In the genomic region with DNA sequence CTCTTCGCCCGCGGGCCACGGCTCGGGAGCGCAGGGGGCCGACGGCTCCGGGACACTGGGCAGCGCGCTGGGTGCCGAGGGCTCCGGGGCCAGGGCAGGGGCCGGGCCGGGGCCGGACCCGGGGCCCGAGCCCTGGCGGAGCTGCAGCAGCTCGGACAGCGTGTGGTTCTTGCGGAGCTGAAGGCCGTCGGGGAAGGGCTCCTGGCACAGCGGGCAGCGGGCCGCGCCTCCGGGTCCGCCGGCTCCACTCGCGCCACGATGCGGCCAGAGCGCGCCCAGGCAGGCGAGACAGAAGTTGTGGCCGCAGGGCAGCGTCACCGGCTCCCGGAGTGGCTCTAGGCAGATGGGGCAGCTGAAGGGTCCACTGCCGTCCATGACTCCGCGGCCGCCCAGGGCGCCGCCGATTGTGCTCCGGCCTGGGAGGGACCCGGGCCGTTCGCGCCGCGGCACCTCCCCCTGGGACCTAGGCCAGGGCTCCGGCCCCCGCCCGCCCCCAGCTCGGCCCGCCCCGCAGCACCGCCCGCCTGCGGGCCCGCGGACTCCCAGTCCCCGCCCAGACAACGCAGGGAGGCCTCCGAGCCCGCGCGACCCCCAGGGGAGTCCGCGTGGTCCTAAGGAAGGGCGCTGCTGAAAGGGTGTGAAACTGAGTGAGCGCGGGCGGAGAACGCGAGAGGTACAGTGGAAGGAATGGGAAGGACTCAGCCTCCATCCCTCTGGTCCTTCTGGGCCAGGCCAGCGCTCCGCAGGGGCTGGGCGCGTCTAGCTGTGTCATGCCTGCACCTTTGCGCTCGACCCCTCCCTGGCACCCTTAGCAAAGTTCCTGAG, we compare ENCODE assay signal across 1 cellular context.
TF ChIP-seq lines count a peak whose summit lies in the region.

Gene TRIM47 (minus strand): TSS at position 408 of the 825 bp plus-strand sequence. CDS start 33 bp downstream, at position 375.

TF ChIP-seq in HepG2, 621 proteins besides CTCF, POLR2A, EP300 and RAD21 (continued from another document and continues in another):
- TF ChIP-seq, protein P1, sequence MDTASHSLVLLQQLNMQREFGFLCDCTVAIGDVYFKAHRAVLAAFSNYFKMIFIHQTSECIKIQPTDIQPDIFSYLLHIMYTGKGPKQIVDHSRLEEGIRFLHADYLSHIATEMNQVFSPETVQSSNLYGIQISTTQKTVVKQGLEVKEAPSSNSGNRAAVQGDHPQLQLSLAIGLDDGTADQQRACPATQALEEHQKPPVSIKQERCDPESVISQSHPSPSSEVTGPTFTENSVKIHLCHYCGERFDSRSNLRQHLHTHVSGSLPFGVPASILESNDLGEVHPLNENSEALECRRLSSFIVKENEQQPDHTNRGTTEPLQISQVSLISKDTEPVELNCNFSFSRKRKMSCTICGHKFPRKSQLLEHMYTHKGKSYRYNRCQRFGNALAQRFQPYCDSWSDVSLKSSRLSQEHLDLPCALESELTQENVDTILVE (CRISPR knock-in tag; IDR thresholded peaks at IDR 0.05): no peak; the same call in 1 of the 2 replicates
- TF ChIP-seq ZKSCAN8 (CRISPR knock-in tag; IDR thresholded peaks at IDR 0.05; ENCODE audit: borderline replicate concordance): no peak
- TF ChIP-seq, protein P2, sequence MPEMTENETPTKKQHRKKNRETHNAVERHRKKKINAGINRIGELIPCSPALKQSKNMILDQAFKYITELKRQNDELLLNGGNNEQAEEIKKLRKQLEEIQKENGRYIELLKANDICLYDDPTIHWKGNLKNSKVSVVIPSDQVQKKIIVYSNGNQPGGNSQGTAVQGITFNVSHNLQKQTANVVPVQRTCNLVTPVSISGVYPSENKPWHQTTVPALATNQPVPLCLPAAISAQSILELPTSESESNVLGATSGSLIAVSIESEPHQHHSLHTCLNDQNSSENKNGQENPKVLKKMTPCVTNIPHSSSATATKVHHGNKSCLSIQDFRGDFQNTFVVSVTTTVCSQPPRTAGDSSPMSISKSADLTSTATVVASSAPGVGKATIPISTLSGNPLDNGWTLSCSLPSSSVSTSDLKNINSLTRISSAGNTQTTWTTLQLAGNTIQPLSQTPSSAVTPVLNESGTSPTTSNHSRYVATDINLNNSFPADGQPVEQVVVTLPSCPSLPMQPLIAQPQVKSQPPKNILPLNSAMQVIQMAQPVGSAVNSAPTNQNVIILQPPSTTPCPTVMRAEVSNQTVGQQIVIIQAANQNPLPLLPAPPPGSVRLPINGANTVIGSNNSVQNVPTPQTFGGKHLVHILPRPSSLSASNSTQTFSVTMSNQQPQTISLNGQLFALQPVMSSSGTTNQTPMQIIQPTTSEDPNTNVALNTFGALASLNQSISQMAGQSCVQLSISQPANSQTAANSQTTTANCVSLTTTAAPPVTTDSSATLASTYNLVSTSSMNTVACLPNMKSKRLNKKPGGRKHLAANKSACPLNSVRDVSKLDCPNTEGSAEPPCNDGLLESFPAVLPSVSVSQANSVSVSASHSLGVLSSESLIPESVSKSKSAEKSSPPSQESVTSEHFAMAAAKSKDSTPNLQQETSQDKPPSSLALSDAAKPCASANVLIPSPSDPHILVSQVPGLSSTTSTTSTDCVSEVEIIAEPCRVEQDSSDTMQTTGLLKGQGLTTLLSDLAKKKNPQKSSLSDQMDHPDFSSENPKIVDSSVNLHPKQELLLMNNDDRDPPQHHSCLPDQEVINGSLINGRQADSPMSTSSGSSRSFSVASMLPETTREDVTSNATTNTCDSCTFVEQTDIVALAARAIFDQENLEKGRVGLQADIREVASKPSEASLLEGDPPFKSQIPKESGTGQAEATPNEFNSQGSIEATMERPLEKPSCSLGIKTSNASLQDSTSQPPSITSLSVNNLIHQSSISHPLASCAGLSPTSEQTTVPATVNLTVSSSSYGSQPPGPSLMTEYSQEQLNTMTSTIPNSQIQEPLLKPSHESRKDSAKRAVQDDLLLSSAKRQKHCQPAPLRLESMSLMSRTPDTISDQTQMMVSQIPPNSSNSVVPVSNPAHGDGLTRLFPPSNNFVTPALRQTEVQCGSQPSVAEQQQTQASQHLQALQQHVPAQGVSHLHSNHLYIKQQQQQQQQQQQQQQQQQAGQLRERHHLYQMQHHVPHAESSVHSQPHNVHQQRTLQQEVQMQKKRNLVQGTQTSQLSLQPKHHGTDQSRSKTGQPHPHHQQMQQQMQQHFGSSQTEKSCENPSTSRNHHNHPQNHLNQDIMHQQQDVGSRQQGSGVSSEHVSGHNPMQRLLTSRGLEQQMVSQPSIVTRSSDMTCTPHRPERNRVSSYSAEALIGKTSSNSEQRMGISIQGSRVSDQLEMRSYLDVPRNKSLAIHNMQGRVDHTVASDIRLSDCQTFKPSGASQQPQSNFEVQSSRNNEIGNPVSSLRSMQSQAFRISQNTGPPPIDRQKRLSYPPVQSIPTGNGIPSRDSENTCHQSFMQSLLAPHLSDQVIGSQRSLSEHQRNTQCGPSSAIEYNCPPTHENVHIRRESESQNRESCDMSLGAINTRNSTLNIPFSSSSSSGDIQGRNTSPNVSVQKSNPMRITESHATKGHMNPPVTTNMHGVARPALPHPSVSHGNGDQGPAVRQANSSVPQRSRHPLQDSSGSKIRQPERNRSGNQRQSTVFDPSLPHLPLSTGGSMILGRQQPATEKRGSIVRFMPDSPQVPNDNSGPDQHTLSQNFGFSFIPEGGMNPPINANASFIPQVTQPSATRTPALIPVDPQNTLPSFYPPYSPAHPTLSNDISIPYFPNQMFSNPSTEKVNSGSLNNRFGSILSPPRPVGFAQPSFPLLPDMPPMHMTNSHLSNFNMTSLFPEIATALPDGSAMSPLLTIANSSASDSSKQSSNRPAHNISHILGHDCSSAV (CRISPR knock-in tag; IDR thresholded peaks at IDR 0.05; ENCODE audit: borderline replicate concordance): no peak
- no peak; the same call in 1 of the 2 replicates for TF ChIP-seq ZNF142 (CRISPR knock-in tag; IDR thresholded peaks at IDR 0.05)
- no peak for TF ChIP-seq RFX3 (CRISPR knock-in tag; IDR thresholded peaks at IDR 0.05)
- peak; percentile 22; the same call in 1 of the 2 replicates for TF ChIP-seq THAP9 (CRISPR knock-in tag; IDR thresholded peaks at IDR 0.05; ENCODE audit: borderline replicate concordance)
- peak; percentile 84; the same call in 1 of the 2 replicates for TF ChIP-seq ZNF230 (CRISPR knock-in tag; IDR thresholded peaks at IDR 0.05)
- TF ChIP-seq MED8 (CRISPR knock-in tag; IDR thresholded peaks at IDR 0.05; ENCODE audit: insufficient replicate concordance): no peak
- TF ChIP-seq, protein P3, sequence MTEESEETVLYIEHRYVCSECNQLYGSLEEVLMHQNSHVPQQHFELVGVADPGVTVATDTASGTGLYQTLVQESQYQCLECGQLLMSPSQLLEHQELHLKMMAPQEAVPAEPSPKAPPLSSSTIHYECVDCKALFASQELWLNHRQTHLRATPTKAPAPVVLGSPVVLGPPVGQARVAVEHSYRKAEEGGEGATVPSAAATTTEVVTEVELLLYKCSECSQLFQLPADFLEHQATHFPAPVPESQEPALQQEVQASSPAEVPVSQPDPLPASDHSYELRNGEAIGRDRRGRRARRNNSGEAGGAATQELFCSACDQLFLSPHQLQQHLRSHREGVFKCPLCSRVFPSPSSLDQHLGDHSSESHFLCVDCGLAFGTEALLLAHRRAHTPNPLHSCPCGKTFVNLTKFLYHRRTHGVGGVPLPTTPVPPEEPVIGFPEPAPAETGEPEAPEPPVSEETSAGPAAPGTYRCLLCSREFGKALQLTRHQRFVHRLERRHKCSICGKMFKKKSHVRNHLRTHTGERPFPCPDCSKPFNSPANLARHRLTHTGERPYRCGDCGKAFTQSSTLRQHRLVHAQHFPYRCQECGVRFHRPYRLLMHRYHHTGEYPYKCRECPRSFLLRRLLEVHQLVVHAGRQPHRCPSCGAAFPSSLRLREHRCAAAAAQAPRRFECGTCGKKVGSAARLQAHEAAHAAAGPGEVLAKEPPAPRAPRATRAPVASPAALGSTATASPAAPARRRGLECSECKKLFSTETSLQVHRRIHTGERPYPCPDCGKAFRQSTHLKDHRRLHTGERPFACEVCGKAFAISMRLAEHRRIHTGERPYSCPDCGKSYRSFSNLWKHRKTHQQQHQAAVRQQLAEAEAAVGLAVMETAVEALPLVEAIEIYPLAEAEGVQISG (CRISPR knock-in tag; IDR thresholded peaks at IDR 0.05): peak; percentile 78
- peak; percentile 75; the same call in 1 of the 2 replicates for TF ChIP-seq ADNP (CRISPR knock-in tag; IDR thresholded peaks at IDR 0.05)
- no peak for TF ChIP-seq ZNF512 (CRISPR knock-in tag; IDR thresholded peaks at IDR 0.05)
- peak; percentile 68; the same call in 1 of the 2 replicates for TF ChIP-seq ZBTB33 (CRISPR knock-in tag; IDR thresholded peaks at IDR 0.05)
- TF ChIP-seq SPEN (CRISPR knock-in tag; IDR thresholded peaks at IDR 0.05; ENCODE audit: low read depth): peak; percentile 82; the same call in 1 of the 2 replicates
- peak; percentile 73; the same call in 1 of the 2 replicates for TF ChIP-seq ZNF224 (CRISPR knock-in tag; IDR thresholded peaks at IDR 0.05)
- no peak for TF ChIP-seq ZNF577 (CRISPR knock-in tag; IDR thresholded peaks at IDR 0.05; ENCODE audit: borderline replicate concordance, low read depth)
- peak; percentile 58 for TF ChIP-seq ZNF552 (CRISPR knock-in tag; IDR thresholded peaks at IDR 0.05; ENCODE audit: borderline replicate concordance)
- TF ChIP-seq KDM1A (CRISPR knock-in tag; IDR thresholded peaks at IDR 0.05): peak; percentile 45; the same call in 1 of the 2 replicates
- TF ChIP-seq ATM (IDR thresholded peaks at IDR 0.05; ENCODE audit: borderline replicate concordance): no peak
- peak; percentile 21; the same call in 1 of the 2 replicates for TF ChIP-seq ZNF607 (CRISPR knock-in tag; IDR thresholded peaks at IDR 0.05; ENCODE audit: borderline replicate concordance)
